ENCODE assay signal across 8 cellular contexts in the genomic region with DNA sequence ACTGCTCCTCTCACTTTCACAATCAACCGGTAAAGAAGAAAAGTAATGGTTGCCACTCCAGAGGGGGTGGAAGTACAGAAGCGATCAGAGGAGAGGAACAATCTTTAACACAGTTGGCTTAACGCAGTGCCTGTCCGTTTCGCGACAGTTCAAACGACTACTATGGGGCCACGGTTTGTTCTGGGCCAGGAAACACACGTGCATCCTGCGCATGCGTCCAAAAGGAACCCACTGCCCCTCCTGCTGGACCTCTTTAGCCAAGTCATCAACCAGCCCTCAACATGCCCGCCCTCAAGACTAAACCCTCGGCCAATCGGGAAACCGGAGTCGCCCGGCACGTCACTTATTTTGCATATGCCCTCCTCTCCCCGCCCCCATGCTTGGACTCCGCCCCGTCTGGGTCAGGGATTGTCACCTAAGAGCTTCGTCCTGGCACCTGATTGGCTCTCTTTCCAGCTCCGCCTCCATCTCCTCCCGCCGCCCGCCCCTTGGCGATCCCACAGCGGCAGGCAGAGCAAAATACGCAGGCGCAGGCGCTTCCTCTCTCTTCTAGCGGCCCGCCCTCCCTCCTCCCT. TPM values are rescaled to one million over a fixed set of nuclear protein-coding genes. Genes with fewer than 3 reads are reported as not detected.
DNase-seq lines count a peak whose midpoint lies in the region; ATAC-seq lines count a peak whose summit lies in the region.

No MANE protein-coding gene starts in this region.

- no peaks in the 10 kb centered on the region for H3K27me3 ChIP-seq in CD4-positive, CD25-positive, alpha-beta regulatory T cell (ENCODE audit: control insufficient read depth, insufficient read depth, low read length)
- H3K27me3 ChIP-seq in HUES6 (ENCODE audit: control insufficient read depth, insufficient read depth, low read length): no peaks in the 10 kb centered on the region

- peak overlapping the region; percentile 81 for H3K4me3 ChIP-seq in CD4-positive, CD25-positive, alpha-beta regulatory T cell (ENCODE audit: low read depth, low read length)
- peak overlapping the region; percentile 86 for H3K4me3 ChIP-seq in HUES6 (ENCODE audit: low read depth, low read length)

- peak; percentile 100 for DNase-seq in CD4-positive, CD25-positive, alpha-beta regulatory T cell
- DNase-seq in activated CD8-positive, alpha-beta memory T cell treated with anti-CD3 and anti-CD28 coated beads, Interleukin-2, amount 50 U/mL, for 24 hours (ENCODE audit: extremely low read depth): peak; percentile 100
- DNase-seq in naive B cell (peak; percentile 100), DMS79 treated with DMSO at 0.1 percent for 48 hours (lab: John Stamatoyannopoulos, UW) (no peak)

- H3K36me3 Mint-ChIP-seq in CD4-positive, CD25-positive, alpha-beta regulatory T cell: peaks cover 28% of the 10 kb centered on the region
- H3K36me3 Mint-ChIP-seq in naive B cell: peaks cover 0 to 4% of the 10 kb centered on the region in 2 donors
- H3K36me3 Mint-ChIP-seq in stimulated activated naive CD8-positive, alpha-beta T cell treated with anti-CD3 and anti-CD28 coated beads, Interleukin-15, Interleukin-2, amounts not matched to agents 100 ng/mL and 50 ng/mL, for 24 hours (ENCODE audit: low read depth): peaks cover 37% of the 10 kb centered on the region

- H3K9me3 ChIP-seq in CD4-positive, CD25-positive, alpha-beta regulatory T cell (ENCODE audit: control insufficient read depth in 2 of 2, low read length in 2 of 2): no peaks in the 10 kb centered on the region
- no peaks in the 10 kb centered on the region for H3K9me3 ChIP-seq in HUES6 (ENCODE audit: control insufficient read depth, insufficient read depth, low read depth, low read length)

- peak overlapping the region; percentile 92 to 95 (median 94) for H3K4me3 Mint-ChIP-seq in CD4-positive, CD25-positive, alpha-beta regulatory T cell
- peak overlapping the region; percentile 78 to 99 (median 92) for H3K4me3 Mint-ChIP-seq in naive B cell
- peak overlapping the region; percentile 83 for H3K4me3 Mint-ChIP-seq in stimulated activated naive CD8-positive, alpha-beta T cell treated with anti-CD3 and anti-CD28 coated beads, Interleukin-15, Interleukin-2, amounts not matched to agents 100 ng/mL and 50 ng/mL, for 24 hours

- ATAC-seq in CD4-positive, CD25-positive, alpha-beta regulatory T cell (ENCODE audit: low read depth in 2 of 2): peak; percentile 79 to 85
- ATAC-seq in GM21381 (IDR thresholded peaks at IDR 0.05; ENCODE audit: unreplicated experiment): peak; percentile 78
- ATAC-seq in esophagus mucosa: peak; percentile 96
- peak; percentile 72 to 75 for ATAC-seq in naive B cell (ENCODE audit: low read depth in 2 of 2)

- H3K9me3 Mint-ChIP-seq in CD4-positive, CD25-positive, alpha-beta regulatory T cell: no peaks in the 10 kb centered on the region
- H3K9me3 Mint-ChIP-seq in naive B cell: no peaks in the 10 kb centered on the region
- H3K9me3 Mint-ChIP-seq in stimulated activated naive CD8-positive, alpha-beta T cell treated with anti-CD3 and anti-CD28 coated beads, Interleukin-15, Interleukin-2, amounts not matched to agents 100 ng/mL and 50 ng/mL, for 24 hours: no peaks in the 10 kb centered on the region

- H3K27me3 Mint-ChIP-seq in CD4-positive, CD25-positive, alpha-beta regulatory T cell: no peaks in the 10 kb centered on the region
- H3K27me3 Mint-ChIP-seq in naive B cell: no peaks in the 10 kb centered on the region
- H3K27me3 Mint-ChIP-seq in stimulated activated naive CD8-positive, alpha-beta T cell treated with anti-CD3 and anti-CD28 coated beads, Interleukin-15, Interleukin-2, amounts not matched to agents 100 ng/mL and 50 ng/mL, for 24 hours: no peaks in the 10 kb centered on the region

- H3K9ac ChIP-seq in HUES6 (ENCODE audit: low read length): peak overlapping the region; percentile 91

- H3K4me1 ChIP-seq in CD4-positive, CD25-positive, alpha-beta regulatory T cell (ENCODE audit: control insufficient read depth, insufficient read depth, low read length, poor library complexity, severe bottlenecking): peaks cover 50% of the 10 kb centered on the region
- peaks cover 11% of the 10 kb centered on the region for H3K4me1 ChIP-seq in HUES6 (ENCODE audit: control insufficient read depth, insufficient read depth, low read length)

- H3K27ac ChIP-seq in CD4-positive, CD25-positive, alpha-beta regulatory T cell (ENCODE audit: insufficient read depth, low read length, poor library complexity, severe bottlenecking): peak overlapping the region; percentile 93
- peak overlapping the region; percentile 52; the same call in 1 of the 2 replicates for H3K27ac ChIP-seq in HUES6 (ENCODE audit: low read depth, low read length)

- peaks cover 21% of the 10 kb centered on the region for H3K36me3 ChIP-seq in CD4-positive, CD25-positive, alpha-beta regulatory T cell (ENCODE audit: control insufficient read depth, insufficient read depth, low read length)
- H3K36me3 ChIP-seq in HUES6 (ENCODE audit: control insufficient read depth, insufficient read depth, low read length): peaks cover 36% of the 10 kb centered on the region

- peak overlapping the region; percentile 99 for H3K27ac Mint-ChIP-seq in CD4-positive, CD25-positive, alpha-beta regulatory T cell
- peak overlapping the region; percentile 93 to 99 (median 99) for H3K27ac Mint-ChIP-seq in naive B cell
- H3K27ac Mint-ChIP-seq in stimulated activated naive CD8-positive, alpha-beta T cell treated with anti-CD3 and anti-CD28 coated beads, Interleukin-15, Interleukin-2, amounts not matched to agents 100 ng/mL and 50 ng/mL, for 24 hours: peak overlapping the region; percentile 94

- peaks cover 24 to 58% (median 43%) of the 10 kb centered on the region in 4 donors for H3K4me1 Mint-ChIP-seq in CD4-positive, CD25-positive, alpha-beta regulatory T cell
- peaks cover 47 to 73% (median 55%) of the 10 kb centered on the region in 3 donors for H3K4me1 Mint-ChIP-seq in naive B cell
- H3K4me1 Mint-ChIP-seq in stimulated activated naive CD8-positive, alpha-beta T cell treated with anti-CD3 and anti-CD28 coated beads, Interleukin-15, Interleukin-2, amounts not matched to agents 100 ng/mL and 50 ng/mL, for 24 hours (ENCODE audit: low read depth): peaks cover 72% of the 10 kb centered on the region

RNA-seq across cellular contexts. Expression of gene CDV3, which starts 0.3 kb away (rescaled TPM):
- 275 TPM for total RNA-seq in CD4-positive, CD25-positive, alpha-beta regulatory T cell
- polyA plus RNA-seq in CD4-positive, CD25-positive, alpha-beta regulatory T cell: 10 to 100 TPM; 43.6 to 91.2 (median 60.1) TPM
- 104 TPM for total RNA-seq in esophagus mucosa
- polyA plus RNA-seq in naive B cell (ENCODE audit: low read depth in 6 of 6): 10 to 100 TPM; 29.6 to 50.0 (median 38.7) TPM
